In genomic region chr3:195699148-195699771, GRCh38 we compare ENCODE assay signal across 2 cellular contexts.
TF ChIP-seq lines count a peak whose summit lies in the region.

No MANE protein-coding gene starts in this region.

TF ChIP-seq in HCT116, 20 proteins besides CTCF, POLR2A, EP300 and RAD21:
- no peak for TF ChIP-seq TCF7L2 (IDR thresholded peaks at IDR 0.05; ENCODE audit: borderline replicate concordance, extremely low read depth, insufficient read depth, insufficient read length)
- peak; percentile 21; the same call in 1 of the 2 replicates for TF ChIP-seq SP1 (IDR thresholded peaks at IDR 0.05; ENCODE audit: low read depth)

TF ChIP-seq in K562, 482 proteins besides CTCF, POLR2A, EP300 and RAD21 (continues in another document):
- TF ChIP-seq ZNF639 (CRISPR knock-in tag; conservative IDR thresholded peaks at IDR 0.05 in 1 of 2, IDR thresholded peaks at IDR 0.05 in 1 of 2): no peak
- TF ChIP-seq SMC3 (conservative IDR thresholded peaks at IDR 0.05; ENCODE audit: insufficient read depth, low read depth, low read length): 0 out of 2 replicates have a peak, but pooled peaks have one; percentile 3
- TF ChIP-seq RERE (CRISPR knock-in tag; IDR thresholded peaks at IDR 0.05; ENCODE audit: borderline replicate concordance): no peak
- no peak for TF ChIP-seq BACH1 (tag; IDR thresholded peaks at IDR 0.05)
- TF ChIP-seq ETV1 (tag; conservative IDR thresholded peaks at IDR 0.05; ENCODE audit: low read depth): no peak
- no peak for TF ChIP-seq BCOR (IDR thresholded peaks at IDR 0.05)
- TF ChIP-seq ZNF76 (CRISPR knock-in tag; IDR thresholded peaks at IDR 0.05; ENCODE audit: borderline replicate concordance): no peak
- no peak for TF ChIP-seq PATZ1 (CRISPR knock-in tag; IDR thresholded peaks at IDR 0.05; ENCODE audit: borderline replicate concordance)
- no peak for TF ChIP-seq SPI1 (IDR thresholded peaks at IDR 0.05; ENCODE audit: borderline replicate concordance, low read depth, low read length)
- TF ChIP-seq ARNT (IDR thresholded peaks at IDR 0.05): no peak
- TF ChIP-seq POLR2AphosphoS5 (IDR thresholded peaks at IDR 0.05; ENCODE audit: control insufficient read depth, insufficient read depth, low read depth, low read length): 0 out of 2 replicates have a peak, but pooled peaks have one; percentile 12
- no peak for TF ChIP-seq E2F6 (IDR thresholded peaks at IDR 0.05; ENCODE audit: borderline replicate concordance in 1 of 2, extremely low read depth in 1 of 2, insufficient read depth in 1 of 2, insufficient read length in 1 of 2, low read depth in 1 of 2, low read length in 1 of 2, poor library complexity in 1 of 2, severe bottlenecking in 1 of 2)
- TF ChIP-seq SAP30 (IDR thresholded peaks at IDR 0.05; ENCODE audit: borderline replicate concordance, insufficient read depth, low read depth, low read length, poor library complexity, severe bottlenecking): no peak
- no peak for TF ChIP-seq KAT8 (IDR thresholded peaks at IDR 0.05; ENCODE audit: low read depth)
- TF ChIP-seq SFPQ (IDR thresholded peaks at IDR 0.05; ENCODE audit: low read depth, low read length): no peak
- 0 out of 2 replicates have a peak, but pooled peaks have one; percentile 11 for TF ChIP-seq NKRF (IDR thresholded peaks at IDR 0.05; ENCODE audit: borderline replicate concordance)
- no peak for TF ChIP-seq MXD1 (CRISPR knock-in tag; IDR thresholded peaks at IDR 0.05; ENCODE audit: borderline replicate concordance, poor library complexity, severe bottlenecking)
- TF ChIP-seq SMARCE1 (IDR thresholded peaks at IDR 0.05): no peak
- TF ChIP-seq ATF3 (IDR thresholded peaks at IDR 0.05): peak; percentile 35; the same call in 1 of the 2 replicates
- TF ChIP-seq ATF3 (CRISPR knock-in tag; conservative IDR thresholded peaks at IDR 0.05): no peak
- TF ChIP-seq MEIS2 (IDR thresholded peaks at IDR 0.05; ENCODE audit: partially characterized antibody): peak; percentile 10
- no peak for TF ChIP-seq CC2D1A (IDR thresholded peaks at IDR 0.05)
- no peak for TF ChIP-seq SMARCC2 (IDR thresholded peaks at IDR 0.05; ENCODE audit: low read depth)
- TF ChIP-seq MCM7 (IDR thresholded peaks at IDR 0.05): no peak
- peak; percentile 69 for TF ChIP-seq JUND (IDR thresholded peaks at IDR 0.05; ENCODE audit: borderline replicate concordance, low read depth, low read length)
- TF ChIP-seq JUND (tag; IDR thresholded peaks at IDR 0.05; ENCODE audit: borderline replicate concordance, low read depth, low read length): peak; percentile 69; the same call in 2 of the 3 replicates
- TF ChIP-seq U2AF1 (optimal IDR thresholded peaks at IDR 0.05; ENCODE audit: low read depth, low read length): no peak
- TF ChIP-seq GTF2E2 (tag; IDR thresholded peaks at IDR 0.05): 0 out of 2 replicates have a peak, but pooled peaks have one; percentile 41
- peak; percentile 17; the same call in 1 of the 2 replicates for TF ChIP-seq CEBPG (CRISPR knock-in tag; IDR thresholded peaks at IDR 0.05)
- no peak for TF ChIP-seq CEBPG (tag; conservative IDR thresholded peaks at IDR 0.05 in 1 of 2, IDR thresholded peaks at IDR 0.05 in 1 of 2)
- TF ChIP-seq ZNF584 (CRISPR knock-in tag; IDR thresholded peaks at IDR 0.05; ENCODE audit: low read depth): no peak
- TF ChIP-seq MAFF (IDR thresholded peaks at IDR 0.05; ENCODE audit: low read length): no peak
- TF ChIP-seq TAL1 (IDR thresholded peaks at IDR 0.05): no peak
- TF ChIP-seq E2F5 (CRISPR knock-in tag; IDR thresholded peaks at IDR 0.05): no peak
- TF ChIP-seq USF1 (CRISPR knock-in tag; IDR thresholded peaks at IDR 0.05): no peak
- TF ChIP-seq HLTF (IDR thresholded peaks at IDR 0.05): no peak
- TF ChIP-seq ATF7 (IDR thresholded peaks at IDR 0.05): peak; percentile 71; the same call in 1 of the 2 replicates
- TF ChIP-seq PBX2 (CRISPR knock-in tag; IDR thresholded peaks at IDR 0.05; ENCODE audit: low read depth): no peak
- TF ChIP-seq PBX2 (tag; conservative IDR thresholded peaks at IDR 0.05; ENCODE audit: low read depth): no peak
- TF ChIP-seq KAT2B (IDR thresholded peaks at IDR 0.05; ENCODE audit: low read depth, low read length): no peak
